ENCODE assay signal across 28 cellular contexts in genomic region chr9:137325124-137325523, GRCh38.
"Had no signal": no experiment of that assay in that cellular context is flagged by ENCODE, and none has a peak within 500 bp of the region (broad histone marks: within the 10 kb centered on the region; RNA-seq: fewer than 3 reads in every experiment).

No MANE protein-coding gene starts in this region.

- H3K36me3 ChIP-seq: adrenal gland, colonic mucosa, WERI-Rb-1 had no signal

- H3K9me3 ChIP-seq: adrenal gland, body of pancreas, colonic mucosa had no signal

- H3K4me1 ChIP-seq: adrenal gland, body of pancreas, colonic mucosa had no signal

- H3K27ac ChIP-seq: adrenal gland, body of pancreas, colonic mucosa, WERI-Rb-1 had no signal

- FAIRE-seq: frontal cortex had no signal

- DNase-seq: activated B cell treated with CpG ODN at 0.5 μM for 24 hours; activated CD4-positive, alpha-beta T cell treated with anti-CD3 and anti-CD28 coated beads for 48 hours; activated CD4-positive, alpha-beta T cell treated with anti-CD3 and anti-CD28 coated beads, Interleukin-2, amount 50 U/mL, for 1 hour; activated CD4-positive, alpha-beta T cell treated with anti-CD3 and anti-CD28 coated beads, Interleukin-2, amount 50 U/mL, for 48 hours; activated CD8-positive, alpha-beta memory T cell treated with anti-CD3 and anti-CD28 coated beads for 24 hours; activated CD8-positive, alpha-beta T cell treated with anti-CD3 and anti-CD28 coated beads for 36 hours; activated gamma-delta T cell; activated naive CD4-positive, alpha-beta T cell; activated naive CD4-positive, alpha-beta T cell treated with anti-CD3 and anti-CD28 coated beads, Interleukin-2, amount 10 ng/mL, durations not matched to agents 7 days and 5 days; activated T-cell treated with anti-CD3 and anti-CD28 coated beads, Interleukin-2, amount 50 U/mL, for 48 hours; adrenal gland; amygdala; aorta; body of pancreas; caudate nucleus; colonic mucosa; effector memory CD4-positive, alpha-beta T cell; endodermal cell; foreskin fibroblast; T-helper 1 cell; T-helper 17 cell; T1000; WERI-Rb-1 had no signal

- H3K27ac Mint-ChIP-seq: activated CD8-positive, alpha-beta T cell treated with anti-CD3 and anti-CD28 coated beads for 36 hours; activated naive CD4-positive, alpha-beta T cell treated with anti-CD3 and anti-CD28 coated beads, Interleukin-2, amount 10 ng/mL, durations not matched to agents 7 days and 5 days; activated naive CD4-positive, alpha-beta T cell treated with anti-CD3 and anti-CD28 coated beads, Interleukin-2, amount 50 U/mL, for 72 hours; endodermal cell; T-helper 2 cell treated with Interferon-gamma antibody and Interleukin-4, amounts not matched to agents 5 μg/mL and 100 μg/mL, for 36 hours had no signal

- H3K4me3 Mint-ChIP-seq: activated B cell treated with CpG ODN at 0.5 μM for 24 hours; activated CD8-positive, alpha-beta T cell treated with anti-CD3 and anti-CD28 coated beads for 36 hours; activated naive CD4-positive, alpha-beta T cell treated with anti-CD3 and anti-CD28 coated beads, Interleukin-2, amount 10 ng/mL, durations not matched to agents 7 days and 5 days; endodermal cell; T-helper 17 cell; T-helper 2 cell treated with Interferon-gamma antibody and Interleukin-4, amounts not matched to agents 5 μg/mL and 100 μg/mL, for 36 hours had no signal

- H3K27me3 ChIP-seq: adrenal gland, body of pancreas, colonic mucosa had no signal

- H3K4me3 ChIP-seq: adrenal gland, body of pancreas, colonic mucosa had no signal

- ATAC-seq: activated CD4-positive, CD25-positive, alpha-beta regulatory T cell treated with anti-CD3 and anti-CD28 coated beads, Interleukin-2, amount 50 U/mL, for 24 hours; activated CD8-positive, alpha-beta T cell treated with anti-CD3 and anti-CD28 coated beads for 36 hours; activated naive CD4-positive, alpha-beta T cell treated with anti-CD3 and anti-CD28 coated beads, Interleukin-2, amount 50 U/mL, for 72 hours; body of pancreas; esophagus mucosa; T-helper 17 cell had no signal
